ENCODE assay signal across 15 cellular contexts in the genomic region with DNA sequence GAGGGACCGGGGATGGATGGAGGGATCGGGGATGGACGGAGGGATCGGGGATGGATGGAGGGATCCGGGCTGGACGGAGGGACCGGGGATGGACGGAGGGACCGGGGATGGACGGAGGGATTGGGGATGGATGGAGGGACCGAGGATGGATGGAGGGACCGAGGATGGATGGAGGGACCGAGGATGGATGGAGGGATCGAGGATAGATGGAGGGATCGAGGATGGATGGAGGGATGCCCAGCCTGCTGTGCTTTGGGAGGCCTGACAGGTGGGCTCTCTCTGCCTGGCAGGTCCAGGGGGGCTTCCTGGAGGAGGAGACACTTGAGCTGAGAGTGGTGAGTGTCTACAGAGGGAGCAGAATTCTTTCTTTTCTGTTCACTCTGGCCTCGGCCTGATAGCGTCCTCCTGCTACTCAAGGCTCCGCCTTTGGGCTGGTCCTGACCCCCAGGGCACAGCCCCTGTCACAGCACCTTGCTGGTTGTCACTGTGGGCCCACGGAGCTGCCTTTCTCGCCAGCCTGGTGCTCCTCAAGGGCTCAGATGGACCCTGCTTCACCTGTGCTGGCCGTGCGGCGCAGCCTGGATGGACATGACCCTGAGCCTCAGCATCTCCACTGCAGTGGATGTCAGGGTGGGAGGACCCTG.
"Had no signal": no experiment of that assay in that cellular context is flagged by ENCODE, and none has a peak within 500 bp of the region (broad histone marks: within the 10 kb centered on the region; RNA-seq: fewer than 3 reads in every experiment).

No MANE protein-coding gene starts in this region.

- H3K27ac Mint-ChIP-seq: activated T-helper 2 cell treated with anti-CD3 and anti-CD28 coated beads, Interferon-gamma antibody, Interleukin-2, Interleukin-4, amounts not matched to agents 10 μg/mL and 5 μg/mL and 100 μg/mL, durations not matched to agents 14 hours and 24 hours and 36 hours; mesothelial cell of epicardium; stimulated activated effector memory CD8-positive, alpha-beta T cell treated with anti-CD3 and anti-CD28 coated beads, Interleukin-12 subunit alpha, Interleukin-12 subunit beta, amount 100 ng/mL, for 72 hours; T-cell had no signal

- ATAC-seq: activated CD4-positive, CD25-positive, alpha-beta regulatory T cell treated with anti-CD3 and anti-CD28 coated beads, Interleukin-2, amount 50 U/mL, for 24 hours; lower lobe of right lung; stimulated activated effector memory CD8-positive, alpha-beta T cell treated with anti-CD3 and anti-CD28 coated beads, Interleukin-12 subunit alpha, Interleukin-12 subunit beta, amount 100 ng/mL, for 72 hours; T-cell had no signal

- H3K9me3 ChIP-seq: ascending aorta, breast epithelium, lower lobe of right lung, ovary had no signal

- H3K27me3 ChIP-seq: ascending aorta, ovary had no signal

- H3K36me3 Mint-ChIP-seq: mesothelial cell of epicardium; stimulated activated effector memory CD8-positive, alpha-beta T cell treated with anti-CD3 and anti-CD28 coated beads, Interleukin-12 subunit alpha, Interleukin-12 subunit beta, amount 100 ng/mL, for 72 hours; T-cell had no signal

- H3K4me3 ChIP-seq: ascending aorta, breast epithelium, lower lobe of right lung, ovary had no signal

- H3K4me3 Mint-ChIP-seq: mesothelial cell of epicardium; stimulated activated effector memory CD8-positive, alpha-beta T cell treated with anti-CD3 and anti-CD28 coated beads, Interleukin-12 subunit alpha, Interleukin-12 subunit beta, amount 100 ng/mL, for 72 hours; T-cell had no signal

- H3K9me3 Mint-ChIP-seq: activated T-helper 2 cell treated with anti-CD3 and anti-CD28 coated beads, Interferon-gamma antibody, Interleukin-2, Interleukin-4, amounts not matched to agents 10 μg/mL and 5 μg/mL and 100 μg/mL, durations not matched to agents 14 hours and 24 hours and 36 hours; mesothelial cell of epicardium; stimulated activated effector memory CD8-positive, alpha-beta T cell treated with anti-CD3 and anti-CD28 coated beads, Interleukin-12 subunit alpha, Interleukin-12 subunit beta, amount 100 ng/mL, for 72 hours; T-cell had no signal

- H3K36me3 ChIP-seq: ascending aorta, breast epithelium, lower lobe of right lung, ovary had no signal

- DNase-seq: activated T-cell treated with anti-CD3 and anti-CD28 coated beads for 4 hours, dermis blood vessel endothelial cell, hypothalamus, lower lobe of right lung, T-cell, T-helper 9 cell had no signal

- FAIRE-seq: endometrium, urothelium cell line had no signal

- H3K4me1 Mint-ChIP-seq: mesothelial cell of epicardium; stimulated activated effector memory CD8-positive, alpha-beta T cell treated with anti-CD3 and anti-CD28 coated beads, Interleukin-12 subunit alpha, Interleukin-12 subunit beta, amount 100 ng/mL, for 72 hours; T-cell had no signal

- H3K4me1 ChIP-seq: ascending aorta, breast epithelium, lower lobe of right lung had no signal

- H3K27ac ChIP-seq: ascending aorta, breast epithelium, lower lobe of right lung, ovary had no signal
